1 cellular context compared by ENCODE assay signal in genomic region chr1:116311756-116312691, GRCh38.
A peak's percentile ranks its signal among the peaks of the same experiment; 100 is the strongest.
TF ChIP-seq lines count a peak whose summit lies in the region.

No MANE protein-coding gene starts in this region.

TF ChIP-seq in HepG2, 621 proteins besides CTCF, POLR2A, EP300 and RAD21 (continued from another document and continues in another):
- no peak for TF ChIP-seq ETV6 (CRISPR knock-in tag; conservative IDR thresholded peaks at IDR 0.05)
- no peak for TF ChIP-seq ZNF724P (CRISPR knock-in tag; IDR thresholded peaks at IDR 0.05; ENCODE audit: borderline replicate concordance)
- peak; percentile 64 for TF ChIP-seq GATAD2A (CRISPR knock-in tag; IDR thresholded peaks at IDR 0.05)
- TF ChIP-seq LCORL (IDR thresholded peaks at IDR 0.05): no peak
- TF ChIP-seq LCORL (CRISPR knock-in tag; IDR thresholded peaks at IDR 0.05): peak; percentile 40; the same call in 1 of the 2 replicates
- no peak for TF ChIP-seq NR2F2 (IDR thresholded peaks at IDR 0.05; ENCODE audit: borderline replicate concordance, low read depth)
- peak; percentile 17; the same call in 1 of the 2 replicates for TF ChIP-seq ZNF501 (CRISPR knock-in tag; IDR thresholded peaks at IDR 0.05)
- no peak; the same call in 1 of the 2 replicates for TF ChIP-seq FOXC1 (CRISPR knock-in tag; IDR thresholded peaks at IDR 0.05; ENCODE audit: borderline replicate concordance)
- TF ChIP-seq ZNF768 (CRISPR knock-in tag; IDR thresholded peaks at IDR 0.05): peak; percentile 37; the same call in 1 of the 2 replicates
- TF ChIP-seq ZNF34 (CRISPR knock-in tag; IDR thresholded peaks at IDR 0.05; ENCODE audit: borderline replicate concordance): 0 out of 2 replicates have a peak, but pooled peaks have one; percentile 40
- TF ChIP-seq ZFP36 (IDR thresholded peaks at IDR 0.05; ENCODE audit: borderline replicate concordance, low read depth, low read length, partially characterized antibody): no peak
- TF ChIP-seq FOXO4 (CRISPR knock-in tag; conservative IDR thresholded peaks at IDR 0.05): peak; percentile 98; the same call in 1 of the 2 replicates
- TF ChIP-seq GLMP (CRISPR knock-in tag; IDR thresholded peaks at IDR 0.05; ENCODE audit: borderline replicate concordance): no peak
- TF ChIP-seq ZBTB34 (CRISPR knock-in tag; IDR thresholded peaks at IDR 0.05): no peak
- no peak for TF ChIP-seq MTA3 (CRISPR knock-in tag; IDR thresholded peaks at IDR 0.05)
- TF ChIP-seq WIZ (CRISPR knock-in tag; IDR thresholded peaks at IDR 0.05): no peak
- peak; percentile 40; the same call in 1 of the 2 replicates for TF ChIP-seq ZBTB7B (CRISPR knock-in tag; IDR thresholded peaks at IDR 0.05)
- no peak for TF ChIP-seq ZNF12 (CRISPR knock-in tag; IDR thresholded peaks at IDR 0.05)
- peak; percentile 82; the same call in 1 of the 2 replicates for TF ChIP-seq ZMYM3 (CRISPR knock-in tag; IDR thresholded peaks at IDR 0.05)
- no peak for TF ChIP-seq ZNF879 (CRISPR knock-in tag; IDR thresholded peaks at IDR 0.05)
- no peak for TF ChIP-seq DNMT1 (CRISPR knock-in tag; IDR thresholded peaks at IDR 0.05)
- no peak; the same call in 1 of the 2 replicates for TF ChIP-seq ZMAT3 (CRISPR knock-in tag; conservative IDR thresholded peaks at IDR 0.05)
- TF ChIP-seq ZNF230 (CRISPR knock-in tag; IDR thresholded peaks at IDR 0.05): peak; percentile 64; the same call in 1 of the 2 replicates
- TF ChIP-seq MNT (IDR thresholded peaks at IDR 0.05): 0 out of 2 replicates have a peak, but pooled peaks have one; percentile 30
- 0 out of 2 replicates have a peak, but pooled peaks have one; percentile 31 for TF ChIP-seq POGZ (CRISPR knock-in tag; IDR thresholded peaks at IDR 0.05)
- 0 out of 2 replicates have a peak, but pooled peaks have one; percentile 28 for TF ChIP-seq SAP130 (CRISPR knock-in tag; IDR thresholded peaks at IDR 0.05; ENCODE audit: low read depth)
- peak; percentile 73 for TF ChIP-seq ZNF710 (CRISPR knock-in tag; IDR thresholded peaks at IDR 0.05; ENCODE audit: borderline replicate concordance)
- TF ChIP-seq SOX13 (IDR thresholded peaks at IDR 0.05): no peak
- TF ChIP-seq SOX13 (CRISPR knock-in tag; conservative IDR thresholded peaks at IDR 0.05 in 1 of 2, IDR thresholded peaks at IDR 0.05 in 1 of 2): peak in 1 of 2 experiments; percentile 69; a peak in 2 of 4 replicates
- peak; percentile 37; the same call in 1 of the 2 replicates for TF ChIP-seq UBTF (CRISPR knock-in tag; IDR thresholded peaks at IDR 0.05)
- TF ChIP-seq GRHL1 (CRISPR knock-in tag; conservative IDR thresholded peaks at IDR 0.05): no peak
- TF ChIP-seq DPF2 (CRISPR knock-in tag; IDR thresholded peaks at IDR 0.05; ENCODE audit: borderline replicate concordance, low read depth): no peak
- no peak for TF ChIP-seq ZNF75D (CRISPR knock-in tag; IDR thresholded peaks at IDR 0.05; ENCODE audit: borderline replicate concordance)
- peak; percentile 47; the same call in 1 of the 2 replicates for TF ChIP-seq NR0B2 (CRISPR knock-in tag; IDR thresholded peaks at IDR 0.05)
- TF ChIP-seq MLX (CRISPR knock-in tag; IDR thresholded peaks at IDR 0.05): peak; percentile 53; the same call in 1 of the 2 replicates
- TF ChIP-seq SALL1 (CRISPR knock-in tag; IDR thresholded peaks at IDR 0.05): peak; percentile 87
- TF ChIP-seq HNF4A (CRISPR knock-in tag; IDR thresholded peaks at IDR 0.05): peak; percentile 56
- TF ChIP-seq HIC2 (CRISPR knock-in tag; IDR thresholded peaks at IDR 0.05; ENCODE audit: low read depth): peak; percentile 87; the same call in 1 of the 2 replicates
- 0 out of 2 replicates have a peak, but pooled peaks have one; percentile 9 for TF ChIP-seq SMAD3 (CRISPR knock-in tag; IDR thresholded peaks at IDR 0.05)
